32 cellular contexts compared by ENCODE assay signal in the genomic region with DNA sequence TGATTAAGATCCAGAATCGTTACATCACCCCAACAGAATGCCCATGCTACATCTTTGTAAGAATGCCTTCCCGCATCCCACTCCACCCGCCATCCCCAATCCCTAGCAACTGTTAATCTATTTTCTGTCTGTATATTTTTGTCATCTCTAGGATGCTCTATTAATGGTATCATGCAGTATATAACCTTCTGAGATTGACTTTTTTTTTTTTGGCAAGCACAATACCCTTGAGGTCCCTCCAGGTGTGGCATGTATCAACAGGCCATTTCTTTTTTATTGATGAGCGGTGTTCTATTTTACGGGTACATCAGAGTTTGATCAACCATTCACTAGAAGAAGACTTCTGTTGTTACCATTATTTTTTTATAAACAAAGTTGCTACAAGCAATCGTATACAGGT. TPM values are rescaled to one million over a fixed set of nuclear protein-coding genes. Genes with fewer than 3 reads are reported as not detected.
"Had no signal": no experiment of that assay in that cellular context is flagged by ENCODE, and none has a peak within 500 bp of the region (broad histone marks: within the 10 kb centered on the region; RNA-seq: fewer than 3 reads in every experiment).

No MANE protein-coding gene starts in this region.

- H3K4me3 ChIP-seq: pancreas, psoas muscle, right lobe of liver, sigmoid colon, skin epidermis, smooth muscle cell, spleen, suprapubic skin, testis, tibial artery, transverse colon, upper lobe of right lung, uterus had no signal

- H3K27me3 ChIP-seq: pancreas, right lobe of liver, suprapubic skin, testis, tibial artery, transverse colon, uterus had no signal

- H3K27ac ChIP-seq: pancreas, psoas muscle, right lobe of liver, sigmoid colon, skin epidermis, spleen, suprapubic skin, testis, tibial artery, transverse colon, upper lobe of right lung, uterus had no signal

- H3K4me2 ChIP-seq: smooth muscle cell had no signal

- H3K36me3 ChIP-seq: pancreas, right lobe of liver, sigmoid colon, spleen, suprapubic skin, tibial artery, transverse colon, upper lobe of right lung, uterus had no signal

- H3K36me3 Mint-ChIP-seq: naive thymus-derived CD4-positive, alpha-beta T cell; natural killer cell; stimulated activated memory B cell treated with anti-CD40 and anti-IgM and Interleukin-4, amounts not matched to agents 10 μg/mL and 1 μg/mL and 100 μg/mL, for 72 hours; type B pancreatic cell had no signal

- H3K9me3 ChIP-seq: pancreas, psoas muscle, right lobe of liver, sigmoid colon, suprapubic skin, testis, tibial artery, transverse colon, upper lobe of right lung, uterus had no signal

- H3K9me3 Mint-ChIP-seq: natural killer cell; nephron; neural crest cell; stimulated activated memory B cell treated with anti-CD40 and anti-IgM and Interleukin-4, amounts not matched to agents 10 μg/mL and 1 μg/mL and 100 μg/mL, for 72 hours; stimulated activated naive CD8-positive, alpha-beta T cell treated with anti-CD3 and anti-CD28 coated beads, Interleukin-15, amount 100 ng/mL, for 72 hours; type B pancreatic cell had no signal

- H3K4me3 Mint-ChIP-seq: naive thymus-derived CD4-positive, alpha-beta T cell; natural killer cell; neural crest cell; stimulated activated memory B cell treated with anti-CD40 and anti-IgM and Interleukin-4, amounts not matched to agents 10 μg/mL and 1 μg/mL and 100 μg/mL, for 72 hours; stimulated activated naive CD8-positive, alpha-beta T cell treated with anti-CD3 and anti-CD28 coated beads, Interleukin-15, amount 100 ng/mL, for 72 hours; type B pancreatic cell had no signal

- DNase-seq: naive thymus-derived CD4-positive, alpha-beta T cell; natural killer cell; pancreas; posterior cingulate gyrus; psoas muscle; right cardiac atrium; right lobe of liver; sigmoid colon; spleen; stimulated activated CD4-positive, alpha-beta T cell treated with anti-CD3 and anti-CD28 coated beads, Interleukin-12 subunit alpha, Interleukin-12 subunit beta, amount 100 ng/mL, for 4 hours; stimulated activated CD4-positive, alpha-beta T cell treated with anti-CD3 and anti-CD28 coated beads, Interleukin-1b, Interleukin-23, amount 100 ng/mL, for 48 hours; stimulated activated CD4-positive, alpha-beta T cell treated with anti-CD3 and anti-CD28 coated beads, Interleukin-4, amount 100 ng/mL, for 1 hour; stimulated activated CD4-positive, alpha-beta T cell treated with anti-CD3 and anti-CD28 coated beads, Interleukin-4, amount 100 ng/mL, for 4 hours; stimulated activated CD8-positive, alpha-beta memory T cell treated with anti-CD3 and anti-CD28 coated beads, Interleukin-4, amount 100 ng/mL, for 48 hours; stimulated activated naive CD4-positive, alpha-beta T cell; stimulated activated naive CD8-positive, alpha-beta T cell treated with anti-CD3 and anti-CD28 coated beads, Interleukin-15, amount 100 ng/mL, for 72 hours; stimulated activated naive CD8-positive, alpha-beta T cell treated with anti-CD3 and anti-CD28 coated beads, Interleukin-15, Interleukin-2, amounts not matched to agents 100 U/mL and 50 U/mL, for 24 hours; substantia nigra; testis; tibial artery; transverse colon; upper lobe of right lung; uterus had no signal

- ATAC-seq: naive thymus-derived CD4-positive, alpha-beta T cell; natural killer cell; pancreas; psoas muscle; right cardiac atrium; right lobe of liver; stimulated activated memory B cell treated with anti-CD40 and anti-IgM and Interleukin-4, amounts not matched to agents 10 μg/mL and 1 μg/mL and 100 μg/mL, for 72 hours; stimulated activated naive CD8-positive, alpha-beta T cell treated with anti-CD3 and anti-CD28 coated beads, Interleukin-15, amount 100 ng/mL, for 72 hours; stimulated activated naive CD8-positive, alpha-beta T cell treated with anti-CD3 and anti-CD28 coated beads, Interleukin-15, Interleukin-2, amounts not matched to agents 100 U/mL and 50 U/mL, for 24 hours; upper lobe of right lung had no signal

- H3K4me1 ChIP-seq: pancreas, psoas muscle, right lobe of liver, sigmoid colon, spleen, suprapubic skin, testis, tibial artery, transverse colon, upper lobe of right lung, uterus had no signal

- H3K4me1 Mint-ChIP-seq: natural killer cell; stimulated activated memory B cell treated with anti-CD40 and anti-IgM and Interleukin-4, amounts not matched to agents 10 μg/mL and 1 μg/mL and 100 μg/mL, for 72 hours had no signal

- H3K27ac Mint-ChIP-seq: natural killer cell; progenitor cell of endocrine pancreas; stimulated activated memory B cell treated with anti-CD40 and anti-IgM and Interleukin-4, amounts not matched to agents 10 μg/mL and 1 μg/mL and 100 μg/mL, for 72 hours; stimulated activated naive CD8-positive, alpha-beta T cell treated with anti-CD3 and anti-CD28 coated beads, Interleukin-15, amount 100 ng/mL, for 72 hours; type B pancreatic cell had no signal

RNA-seq across cellular contexts. Expression of gene SCN3B, which starts 30.2 kb away (rescaled TPM):
- total RNA-seq: naive thymus-derived CD4-positive, alpha-beta T cell; natural killer cell; osteocyte had no signal
- polyA plus RNA-seq: naive thymus-derived CD4-positive, alpha-beta T cell had no signal
